In the genomic region with DNA sequence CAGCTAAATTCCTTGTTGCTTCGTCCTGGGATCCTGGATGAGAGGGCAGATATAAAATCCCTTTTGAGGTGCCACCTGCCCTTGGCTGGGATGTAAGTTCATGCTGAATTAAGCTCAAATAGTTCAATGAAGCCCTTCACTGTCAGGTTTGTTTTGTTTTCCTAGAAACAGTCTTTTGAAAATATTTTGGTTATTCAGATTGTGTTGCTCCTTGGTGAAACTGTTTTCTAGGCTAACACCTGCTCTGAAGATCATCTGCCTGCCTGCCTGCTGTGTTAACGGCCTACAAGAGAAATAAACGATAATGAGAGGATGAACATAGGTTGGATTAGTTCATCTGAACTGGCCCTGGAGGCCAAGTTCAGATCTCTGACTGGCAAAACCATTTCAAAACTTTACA, we compare ENCODE assay signal across 13 cellular contexts.
"Had no signal": no experiment of that assay in that cellular context is flagged by ENCODE, and none has a peak within 500 bp of the region (broad histone marks: within the 10 kb centered on the region; RNA-seq: fewer than 3 reads in every experiment).

No MANE protein-coding gene starts in this region.

- H3K4me3 Mint-ChIP-seq: activated CD4-positive, alpha-beta memory T cell treated with anti-CD3 and anti-CD28 coated beads, Interleukin-2, amount 10 ng/mL, durations not matched to agents 7 days and 5 days; activated CD4-positive, alpha-beta T cell treated with anti-CD3 and anti-CD28 coated beads for 36 hours; activated T-helper 1 cell treated with anti-CD3 and anti-CD28 coated beads, Interleukin-12 subunit alpha, Interleukin-12 subunit beta, Interleukin-2, Interleukin-4 antibody, amounts not matched to agents 30 ng/mL and 10 ng/mL and 1 ng/mL, durations not matched to agents 14 hours and 24 hours and 36 hours had no signal

- ATAC-seq: gastroesophageal sphincter had no signal

- H3K27ac Mint-ChIP-seq: activated CD4-positive, alpha-beta memory T cell treated with anti-CD3 and anti-CD28 coated beads, Interleukin-2, amount 10 ng/mL, durations not matched to agents 7 days and 5 days; activated CD4-positive, alpha-beta T cell treated with anti-CD3 and anti-CD28 coated beads for 36 hours had no signal

- H3K27me3 Mint-ChIP-seq: activated CD4-positive, alpha-beta memory T cell treated with anti-CD3 and anti-CD28 coated beads, Interleukin-2, amount 10 ng/mL, durations not matched to agents 7 days and 5 days; activated CD4-positive, alpha-beta T cell treated with anti-CD3 and anti-CD28 coated beads for 36 hours had no signal

- H3K9me3 ChIP-seq: gastroesophageal sphincter, tibial artery, vagina had no signal

- DNase-seq: activated CD4-positive, alpha-beta memory T cell treated with anti-CD3 and anti-CD28 coated beads, Interleukin-2, amount 10 ng/mL, durations not matched to agents 7 days and 5 days; activated CD4-positive, alpha-beta T cell treated with anti-CD3 and anti-CD28 coated beads for 36 hours; activated CD8-positive, alpha-beta memory T cell treated with anti-CD3 and anti-CD28 coated beads, Interleukin-2, amount 50 U/mL, for 48 hours; activated naive CD4-positive, alpha-beta T cell treated with Interleukin-2 at 50 U/mL for 16 hours; cortex of kidney; effector CD8-positive, alpha-beta T cell; kidney; left ventricle myocardium inferior; mesendoderm; tibial artery had no signal
